In genomic region chr17:40501499-40501911, GRCh38 we compare ENCODE assay signal across 1 cellular context.
TF ChIP-seq lines count a peak whose summit lies in the region.

TNS4 (minus strand) TSS chr17:40501623; CDS start chr17:40496425, 5,198 bp downstream.

TF ChIP-seq in H1, 55 proteins besides CTCF, POLR2A, EP300 and RAD21:
- TF ChIP-seq, protein P1, sequence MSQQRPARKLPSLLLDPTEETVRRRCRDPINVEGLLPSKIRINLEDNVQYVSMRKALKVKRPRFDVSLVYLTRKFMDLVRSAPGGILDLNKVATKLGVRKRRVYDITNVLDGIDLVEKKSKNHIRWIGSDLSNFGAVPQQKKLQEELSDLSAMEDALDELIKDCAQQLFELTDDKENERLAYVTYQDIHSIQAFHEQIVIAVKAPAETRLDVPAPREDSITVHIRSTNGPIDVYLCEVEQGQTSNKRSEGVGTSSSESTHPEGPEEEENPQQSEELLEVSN (IDR thresholded peaks at IDR 0.05): peak; percentile 39; the same call in 1 of the 2 replicates
- TF ChIP-seq, protein P2, sequence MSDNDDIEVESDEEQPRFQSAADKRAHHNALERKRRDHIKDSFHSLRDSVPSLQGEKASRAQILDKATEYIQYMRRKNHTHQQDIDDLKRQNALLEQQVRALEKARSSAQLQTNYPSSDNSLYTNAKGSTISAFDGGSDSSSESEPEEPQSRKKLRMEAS (IDR thresholded peaks at IDR 0.05): 0 out of 2 replicates have a peak, but pooled peaks have one; percentile 37
- TF ChIP-seq JUND (IDR thresholded peaks at IDR 0.05; ENCODE audit: low read length): no peak
TF ChIP-seq in H1: peak in this region for 2.
